Comparison of ENCODE assay signal across 8 cellular contexts in the genomic region with DNA sequence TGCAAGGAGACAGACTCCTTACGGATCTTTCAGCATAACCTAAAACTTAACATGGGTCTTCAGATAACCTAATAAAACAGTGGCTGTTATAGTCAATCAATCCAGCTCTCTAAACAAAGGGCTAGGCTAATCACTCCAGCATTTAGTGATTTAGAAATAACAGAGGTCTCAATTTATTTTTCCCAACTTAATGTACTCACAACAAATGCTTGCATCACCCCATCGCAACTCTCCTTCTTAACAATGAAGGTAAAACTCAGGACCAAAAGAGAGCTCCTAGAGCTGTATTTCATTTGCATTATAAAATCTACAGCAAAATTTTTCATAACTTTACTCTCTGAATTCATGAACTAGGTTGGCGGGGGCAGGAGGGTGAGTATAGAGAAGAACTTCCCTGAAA. TPM values are rescaled to one million over a fixed set of nuclear protein-coding genes. Genes with fewer than 3 reads are reported as not detected.
DNase-seq lines count a peak whose midpoint lies in the region; ATAC-seq and TF ChIP-seq lines count a peak whose summit lies in the region.

No MANE protein-coding gene starts in this region.

- H3K9ac ChIP-seq in NT2/D1 (ENCODE audit: insufficient read length, low read depth): peak overlapping the region; percentile 81
- peak overlapping the region; percentile 33 for H3K9ac ChIP-seq in endocrine pancreas (ENCODE audit: control insufficient read depth, insufficient read depth, low read length)

- H3K4me1 ChIP-seq in DOHH2 (ENCODE audit: control insufficient read depth, low read length): peaks cover 30% of the 10 kb centered on the region
- no peaks in the 10 kb centered on the region for H3K4me1 ChIP-seq in NT2/D1 (ENCODE audit: insufficient read depth, insufficient read length)
- peaks cover 13% of the 10 kb centered on the region for H3K4me1 ChIP-seq in endocrine pancreas (ENCODE audit: control insufficient read depth, insufficient read depth, low read length)
- H3K4me1 ChIP-seq in osteoblast (ENCODE audit: insufficient read depth, low read length): peaks cover 24% of the 10 kb centered on the region

- ATAC-seq in GM21737 (IDR thresholded peaks at IDR 0.05; ENCODE audit: unreplicated experiment): no peak

- H3K79me2 ChIP-seq in DOHH2 (ENCODE audit: control insufficient read depth, low read length): peaks cover 80% of the 10 kb centered on the region
- peaks cover 65% of the 10 kb centered on the region for H3K79me2 ChIP-seq in osteoblast (ENCODE audit: insufficient read depth, low read length)

- H3K4me2 ChIP-seq in DOHH2 (ENCODE audit: low read length) (peak overlapping the region; percentile 76), osteoblast (ENCODE audit: insufficient read depth, low read length) (peak overlapping the region; percentile 84)

- peak overlapping the region; percentile 94 for H2AFZ ChIP-seq in osteoblast (ENCODE audit: low read length)

- TF ChIP-seq CTCF in DOHH2 (IDR thresholded peaks at IDR 0.05; ENCODE audit: low read depth, low read length, poor library complexity, severe bottlenecking) (no peak), osteoblast (IDR thresholded peaks at IDR 0.05; ENCODE audit: extremely low read depth, low read depth, low read length) (no peak), GM20000 (IDR thresholded peaks at IDR 0.05; ENCODE audit: extremely low read depth, missing control alignments) (no peak)

- DNase-seq in NT2/D1 (ENCODE audit: low read depth, low spot score) (no peak), osteoblast (ENCODE audit: insufficient read length, low spot score, missing footprints) (no peak), GM20000 (ENCODE audit: low spot score) (no peak), UCSD-AML1 (lab: John Stamatoyannopoulos, UW; ENCODE audit: unreplicated experiment) (no peak)
- no peak for DNase-seq in stimulated activated CD4-positive, alpha-beta T cell treated with anti-CD3 and anti-CD28 coated beads, Interleukin-4, amount 100 ng/mL, for 24 hours

- H3K27ac ChIP-seq in DOHH2 (ENCODE audit: low read depth, low read length): no peak overlapping the region
- peak overlapping the region; percentile 92 for H3K27ac ChIP-seq in osteoblast (ENCODE audit: low read depth, low read length)

- peak overlapping the region; percentile 100 for H3K4me3 ChIP-seq in DOHH2 (ENCODE audit: low read length)
- H3K4me3 ChIP-seq in NT2/D1 (ENCODE audit: insufficient read length, low read depth): peak overlapping the region; percentile 59
- peak overlapping the region; percentile 91 for H3K4me3 ChIP-seq in endocrine pancreas (ENCODE audit: control insufficient read depth, insufficient read depth, low read length)
- peak overlapping the region; percentile 92 for H3K4me3 ChIP-seq in osteoblast (ENCODE audit: insufficient read depth, low read length)

- peaks cover 4% of the 10 kb centered on the region; the same call in 1 of the 2 replicates for H4K20me1 ChIP-seq in DOHH2 (ENCODE audit: control insufficient read depth, insufficient read depth, low read depth, low read length)
- H4K20me1 ChIP-seq in osteoblast (ENCODE audit: insufficient read depth, low read length): no peaks in the 10 kb centered on the region

- peaks cover 14% of the 10 kb centered on the region for H3F3A ChIP-seq in DOHH2 (ENCODE audit: control insufficient read depth, insufficient read depth)

- H3K27me3 ChIP-seq in DOHH2 (ENCODE audit: control insufficient read depth, low read length): no peaks in the 10 kb centered on the region
- H3K27me3 ChIP-seq in NT2/D1 (ENCODE audit: insufficient read depth, insufficient read length): peaks cover 23% of the 10 kb centered on the region
- no peaks in the 10 kb centered on the region for H3K27me3 ChIP-seq in endocrine pancreas (ENCODE audit: control insufficient read depth, insufficient read depth, low read length)
- H3K27me3 ChIP-seq in osteoblast (ENCODE audit: insufficient read depth, low read length): no peaks in the 10 kb centered on the region

- no peaks in the 10 kb centered on the region for H3K9me3 ChIP-seq in DOHH2 (ENCODE audit: control insufficient read depth, insufficient read depth, low read length)
- H3K9me3 ChIP-seq in NT2/D1 (ENCODE audit: insufficient read depth, low read length): no peaks in the 10 kb centered on the region
- H3K9me3 ChIP-seq in endocrine pancreas (ENCODE audit: control insufficient read depth, low read length): no peaks in the 10 kb centered on the region
- no peaks in the 10 kb centered on the region for H3K9me3 ChIP-seq in osteoblast (ENCODE audit: low read depth, low read length)

- H3K36me3 ChIP-seq in DOHH2 (ENCODE audit: control insufficient read depth, low read length) (peaks cover 18% of the 10 kb centered on the region), NT2/D1 (ENCODE audit: insufficient read depth, insufficient read length, low read length) (no peaks in the 10 kb centered on the region), endocrine pancreas (ENCODE audit: control insufficient read depth, insufficient read depth, low read length) (no peaks in the 10 kb centered on the region), osteoblast (ENCODE audit: insufficient read depth, low read length) (no peaks in the 10 kb centered on the region)

- no peaks in the 10 kb centered on the region for H3K9me2 ChIP-seq in DOHH2 (replicated peaks; ENCODE audit: control insufficient read depth, low read length)

RNA-seq across cellular contexts. Expression of gene LIN54, which starts 1.1 kb away (rescaled TPM):
- total RNA-seq in osteoblast: 14.8 and 17.7 TPM in 2 replicates

RNA-seq across cellular contexts. Expression of gene COPS4, which starts 25.5 kb away (rescaled TPM):
- total RNA-seq in osteoblast: 79.3 TPM in 2 replicates
